8 cellular contexts compared by ENCODE assay signal in genomic region chr12:47741340-47741703, GRCh38. TPM values are rescaled to one million over a fixed set of nuclear protein-coding genes. Genes with fewer than 3 reads are reported as not detected.
A peak's percentile ranks its signal among the peaks of the same experiment; 100 is the strongest.
DNase-seq lines count a peak whose midpoint lies in the region; ATAC-seq and TF ChIP-seq lines count a peak whose summit lies in the region.

No MANE protein-coding gene starts in this region.

- no peak overlapping the region for H2AK5ac ChIP-seq in IMR-90 (ENCODE audit: low read depth, low read length)

- CTCF ChIA-PET in IMR-90 (lab: Yijun Ruan, JAX) = interaction anchor here (1.0 to 2.2 kb wide), 7 partner anchors 11 to 97 kb away, joined by 4 to 19 read pairs (median 9); partner anchors contain the start of genes ENDOU and RAPGEF3

- no peaks in the 10 kb centered on the region for H3K36me3 ChIP-seq in IMR-90 (ENCODE audit: control insufficient read depth, insufficient read depth, low read length)

- H2AK9ac ChIP-seq in IMR-90 (replicated peaks; ENCODE audit: low read depth, low read length, poor library complexity) = peak overlapping the region; percentile 79

- intact Hi-C loops in IMR-90 (cut with micrococcal nuclease) = no loop called here

- WGBS in IMR-90 (ENCODE audit: extremely low coverage in 2 of 2, insufficient read length in 1 of 2), 2 experiments = 0% methylated on average over 1 of the region's 4 CpGs; no CpG with 5 or more reads in 1 of the 2 experiments

- POLR2A ChIA-PET in IMR-90 (lab: Charles Lee; ENCODE audit: unreplicated experiment) = no interaction called here

- H3K9ac ChIP-seq in IMR-90 (ENCODE audit: low read depth, low read length) = no peak overlapping the region

- no peak overlapping the region for H2BK20ac ChIP-seq in IMR-90 (ENCODE audit: low read depth, low read length)

- dilution Hi-C loops in IMR-90 (cut with HindIII; ENCODE audit: low sequenced_read_pairs, unreplicated experiment) = no loop called here

- no peak overlapping the region for H3K23ac ChIP-seq in IMR-90 (ENCODE audit: low read depth, low read length)

- DNase-seq in COLO668 (lab: John Stamatoyannopoulos, UW; ENCODE audit: unreplicated experiment) (peak; percentile 94), IMR-90 (no peak), SHP77 (lab: John Stamatoyannopoulos, UW) (peak; percentile 94 to 97), kidney glomerular epithelial cell (lab: John Stamatoyannopoulos, UW) (peak; percentile 31), 8988T (no peak)
- DNase-seq in stimulated activated CD8-positive, alpha-beta memory T cell treated with anti-CD3 and anti-CD28 coated beads, Interleukin-2, amount 100 ng/mL, for 48 hours (ENCODE audit: low read depth in 2 of 2) = peak; percentile 27 to 28

- H3K14ac ChIP-seq in IMR-90 (replicated peaks; ENCODE audit: low read depth, low read length) = no peak overlapping the region

- no peaks in the 10 kb centered on the region for H4K20me1 ChIP-seq in IMR-90 (ENCODE audit: insufficient read depth, low read length)

- ATAC-seq in IMR-90 (ENCODE audit: low read depth) (no peak), HG03378 (IDR thresholded peaks at IDR 0.05; ENCODE audit: unreplicated experiment) (no peak)

- no peak overlapping the region for H2BK15ac ChIP-seq in IMR-90 (ENCODE audit: low read depth, low read length)

- TF ChIP-seq CTCF in IMR-90 (conservative IDR thresholded peaks at IDR 0.05; ENCODE audit: low read depth, low read length) = no peak

- H3K9me3 ChIP-seq in IMR-90 (ENCODE audit: control insufficient read depth, insufficient read depth, low read length) = no peaks in the 10 kb centered on the region

- H4K5ac ChIP-seq in IMR-90 (ENCODE audit: low read depth, low read length) = no peak overlapping the region

- H3K9me1 ChIP-seq in IMR-90 (ENCODE audit: insufficient read depth, low read length) = 0 out of 2 replicates have a peak, but pooled peaks cover 5% of the 10 kb centered on the region

- H3K36me3 Mint-ChIP-seq in activated naive CD4-positive, alpha-beta T cell treated with anti-CD3 and anti-CD28 coated beads, Interleukin-2, amount 50 U/mL, for 24 hours = no peaks in the 10 kb centered on the region

- peak overlapping the region; percentile 76 for H2AFZ ChIP-seq in IMR-90 (replicated peaks; ENCODE audit: low read length, poor library complexity)

- no peak overlapping the region for H3K56ac ChIP-seq in IMR-90 (ENCODE audit: extremely low read depth, insufficient read depth, low read length)

- H3K79me1 ChIP-seq in IMR-90 (ENCODE audit: low read depth in 1 of 2, low read length in 2 of 2) = no peaks in the 10 kb centered on the region

- no peak overlapping the region for H2BK120ac ChIP-seq in IMR-90 (ENCODE audit: low read depth, low read length)

- in situ Hi-C loops in IMR-90 (cut with MboI; ENCODE audit: low sequenced_read_pairs) = loop anchor here (10.0 kb wide), 1 partner anchor 93 kb away; no protein-coding TSS in a partner anchor

- no peak overlapping the region for H3K4me2 ChIP-seq in IMR-90 (ENCODE audit: low read depth, low read length)

- peak overlapping the region; percentile 75 for H3K27ac Mint-ChIP-seq in activated naive CD4-positive, alpha-beta T cell treated with anti-CD3 and anti-CD28 coated beads, Interleukin-2, amount 50 U/mL, for 24 hours

- BruUV-seq in IMR-90 (replicated peaks; lab: Mats Ljungman, UMichigan) = no TSS peak

- H2BK5ac ChIP-seq in IMR-90 (ENCODE audit: low read depth, low read length, poor library complexity, severe bottlenecking) = no peak overlapping the region

- no peak overlapping the region for H3K27ac ChIP-seq in IMR-90 (ENCODE audit: insufficient read depth, low read length)

- no peak overlapping the region for H3K4me3 ChIP-seq in IMR-90 (ENCODE audit: insufficient read depth, low read depth, low read length)

- no peaks in the 10 kb centered on the region for H3K27me3 Mint-ChIP-seq in activated naive CD4-positive, alpha-beta T cell treated with anti-CD3 and anti-CD28 coated beads, Interleukin-2, amount 50 U/mL, for 24 hours

- H3K18ac ChIP-seq in IMR-90 (ENCODE audit: low read depth, low read length) = no peak overlapping the region

- no peak for TF ChIP-seq RAD21 in IMR-90 (IDR thresholded peaks at IDR 0.05; ENCODE audit: low read length)

- H3K4me3 Mint-ChIP-seq in activated naive CD4-positive, alpha-beta T cell treated with anti-CD3 and anti-CD28 coated beads, Interleukin-2, amount 50 U/mL, for 24 hours = no peak overlapping the region

- peaks cover 25% of the 10 kb centered on the region for H3K4me1 Mint-ChIP-seq in activated naive CD4-positive, alpha-beta T cell treated with anti-CD3 and anti-CD28 coated beads, Interleukin-2, amount 50 U/mL, for 24 hours

- H3K27me3 ChIP-seq in IMR-90 (ENCODE audit: control insufficient read depth, insufficient read depth, low read length) = peaks cover 26% of the 10 kb centered on the region

- H3K4ac ChIP-seq in IMR-90 (ENCODE audit: low read depth, low read length) = 0 out of 2 replicates have a peak overlapping the region, but pooled peaks have one; percentile 8

- H3K9me3 Mint-ChIP-seq in activated naive CD4-positive, alpha-beta T cell treated with anti-CD3 and anti-CD28 coated beads, Interleukin-2, amount 50 U/mL, for 24 hours = no peaks in the 10 kb centered on the region

- no peak overlapping the region for H4K8ac ChIP-seq in IMR-90 (ENCODE audit: low read depth in 2 of 2, low read length in 2 of 2)

- no peak for TF ChIP-seq POLR2A in IMR-90 (IDR thresholded peaks at IDR 0.05; ENCODE audit: low read depth, low read length)

- no peak overlapping the region for H4K91ac ChIP-seq in IMR-90 (ENCODE audit: insufficient read depth, low read depth, low read length)

- peaks cover 16% of the 10 kb centered on the region for H3K4me1 ChIP-seq in IMR-90 (ENCODE audit: control insufficient read depth, insufficient read depth, low read length)

TF ChIP-seq in IMR-90, 13 proteins besides CTCF, POLR2A, EP300 and RAD21:
- TF ChIP-seq MAZ (IDR thresholded peaks at IDR 0.05; ENCODE audit: borderline replicate concordance, low read depth, low read length) = no peak
- no peak for TF ChIP-seq RCOR1 (IDR thresholded peaks at IDR 0.05; ENCODE audit: insufficient replicate concordance, low read length)
- no peak for TF ChIP-seq CEBPB (IDR thresholded peaks at IDR 0.05; ENCODE audit: low read depth, low read length)
- TF ChIP-seq, protein P1, sequence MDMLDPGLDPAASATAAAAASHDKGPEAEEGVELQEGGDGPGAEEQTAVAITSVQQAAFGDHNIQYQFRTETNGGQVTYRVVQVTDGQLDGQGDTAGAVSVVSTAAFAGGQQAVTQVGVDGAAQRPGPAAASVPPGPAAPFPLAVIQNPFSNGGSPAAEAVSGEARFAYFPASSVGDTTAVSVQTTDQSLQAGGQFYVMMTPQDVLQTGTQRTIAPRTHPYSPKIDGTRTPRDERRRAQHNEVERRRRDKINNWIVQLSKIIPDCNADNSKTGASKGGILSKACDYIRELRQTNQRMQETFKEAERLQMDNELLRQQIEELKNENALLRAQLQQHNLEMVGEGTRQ (IDR thresholded peaks at IDR 0.05; ENCODE audit: low read depth, low read length) = no peak
- TF ChIP-seq SMC3 (IDR thresholded peaks at IDR 0.05; ENCODE audit: low read depth, low read length) = no peak
- TF ChIP-seq NFE2L2 (IDR thresholded peaks at IDR 0.05; ENCODE audit: low read depth, low read length) = no peak
- TF ChIP-seq MXI1 (IDR thresholded peaks at IDR 0.05; ENCODE audit: borderline replicate concordance, low read depth, low read length) = no peak
- TF ChIP-seq ELK1 (IDR thresholded peaks at IDR 0.05; ENCODE audit: borderline replicate concordance, low read depth, low read length) = no peak
- TF ChIP-seq RFX5 (IDR thresholded peaks at IDR 0.05; ENCODE audit: low read depth, low read length) = no peak
- TF ChIP-seq BHLHE40 (IDR thresholded peaks at IDR 0.05; ENCODE audit: low read depth, low read length) = no peak
- no peak for TF ChIP-seq MAFK (IDR thresholded peaks at IDR 0.05; ENCODE audit: low read depth, low read length)
- no peak for TF ChIP-seq FOS (IDR thresholded peaks at IDR 0.05; ENCODE audit: low read depth, low read length)
TF ChIP-seq in IMR-90: peak in this region for 0.

RNA-seq across cellular contexts. Expression of gene ENDOU, which starts 16.0 kb away (rescaled TPM):
- total RNA-seq in IMR-90 (2012; rRNA removed) = under 0.01 TPM in 2 replicates
- polyA plus RNA-seq in IMR-90 (2012; rRNA removed) = 0.07 and 0.09 TPM in 2 replicates
- 0.03 TPM in 1 of 2 replicates, not detected in the other for polyA plus RNA-seq in IMR-90 (2012; cell fraction: cytosol; rRNA removed)
- 0.11 and 0.15 TPM in 2 replicates for polyA plus RNA-seq in IMR-90 (2012; cell fraction: nucleus; rRNA removed; ENCODE audit: low replicate concordance)

RNA-seq across cellular contexts. Expression of gene RAPGEF3, which starts 17.4 kb away (rescaled TPM):
- total RNA-seq in IMR-90 (2012; rRNA removed) = 0.83 and 1.3 TPM in 2 replicates
- polyA plus RNA-seq in IMR-90 (2012; rRNA removed) = 2.0 and 2.9 TPM in 2 replicates
- 1.7 TPM in 2 replicates for polyA plus RNA-seq in IMR-90 (2012; cell fraction: cytosol; rRNA removed)
- 11.2 and 11.8 TPM in 2 replicates for polyA plus RNA-seq in IMR-90 (2012; cell fraction: nucleus; rRNA removed; ENCODE audit: low replicate concordance)

RNA-seq across cellular contexts. Expression of gene SLC48A1, which starts 31.7 kb away (rescaled TPM):
- 4.4 and 4.8 TPM in 2 replicates for total RNA-seq in IMR-90 (2012; rRNA removed)
- polyA plus RNA-seq in IMR-90 (2012; rRNA removed) = 5.9 and 6.0 TPM in 2 replicates
- 4.1 and 10.3 TPM in 2 replicates for polyA plus RNA-seq in IMR-90 (2012; cell fraction: cytosol; rRNA removed)
- 10.0 and 10.3 TPM in 2 replicates for polyA plus RNA-seq in IMR-90 (2012; cell fraction: nucleus; rRNA removed; ENCODE audit: low replicate concordance)

RNA-seq across cellular contexts. Expression of gene RPAP3, which starts 35.5 kb away (rescaled TPM):
- 10.6 and 20.0 TPM in 2 replicates for total RNA-seq in IMR-90 (2012; rRNA removed)
- 10.3 and 13.4 TPM in 2 replicates for polyA plus RNA-seq in IMR-90 (2012; rRNA removed)
- 0.77 and 1.2 TPM in 2 replicates for polyA plus RNA-seq in IMR-90 (2012; cell fraction: cytosol; rRNA removed)
- 0.29 and 5.5 TPM in 2 replicates for polyA plus RNA-seq in IMR-90 (2012; cell fraction: nucleus; rRNA removed; ENCODE audit: low replicate concordance)

Comparison
In these comparisons a context has a peak if more than half of its experiments do, and no peak if none do; other contexts are left out.
1. DNase-seq: peak in COLO668 (single experiment), SHP77 (2 of 2), kidney glomerular epithelial cell (single experiment) and stimulated activated CD8-positive, alpha-beta memory T cell treated with anti-CD3 and anti-CD28 coated beads, Interleukin-2, amount 100 ng/mL, for 48 hours (2 of 2); none in IMR-90 (single experiment) and 8988T (single experiment).